Comparison of ENCODE assay signal across 23 cellular contexts in the genomic region with DNA sequence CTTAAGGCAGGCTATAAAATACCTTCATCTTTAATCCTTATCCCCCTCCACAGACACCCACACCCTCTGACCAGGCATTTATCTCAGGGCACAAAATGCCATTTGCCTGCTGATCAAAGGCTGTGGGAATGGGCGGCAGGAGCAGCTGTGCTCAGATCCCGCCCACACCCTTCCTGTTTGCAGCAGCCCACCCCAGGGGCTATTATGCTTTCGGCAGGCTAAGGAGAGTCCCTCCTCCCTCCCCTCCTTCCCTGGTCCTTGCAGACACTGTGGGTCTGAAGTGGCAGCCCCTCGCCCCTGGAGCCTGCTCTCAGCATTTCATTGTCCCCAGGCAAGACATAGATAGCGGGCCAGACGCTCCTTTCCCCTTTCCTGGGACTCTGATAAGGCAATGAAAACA.
A peak's percentile ranks its signal among the peaks of the same experiment; 100 is the strongest.
DNase-seq lines count a peak whose midpoint lies in the region; ATAC-seq and TF ChIP-seq lines count a peak whose summit lies in the region.
"Had no signal": no experiment of that assay in that cellular context is flagged by ENCODE, and none has a peak within 500 bp of the region (broad histone marks: within the 10 kb centered on the region; RNA-seq: fewer than 3 reads in every experiment).

No MANE protein-coding gene starts in this region.

- H3K27me3 ChIP-seq in BLaER1 treated with 17β-estradiol and CSF1 and Interleukin-3, amounts not matched to agents 10 nM and 100 nM = no peaks in the 10 kb centered on the region
- H3K27me3 ChIP-seq in endodermal cell (ENCODE audit: control insufficient read depth, insufficient read depth, low read length, poor library complexity, severe bottlenecking) = no peaks in the 10 kb centered on the region
- H3K27me3 ChIP-seq in upper lobe of right lung = peaks cover 12% of the 10 kb centered on the region
- H3K27me3 ChIP-seq in heart left ventricle = peaks cover 0 to 4% (median 0%) of the 10 kb centered on the region in 9 donors
- H3K27me3 ChIP-seq: body of pancreas, vagina had no signal

- H3K27me3 Mint-ChIP-seq in endodermal cell (ENCODE audit: insufficient read depth) (no peaks in the 10 kb centered on the region), nephron (ENCODE audit: low read depth) (peaks cover 8% of the 10 kb centered on the region), CD14-positive monocyte (ENCODE audit: low read depth in 3 of 3) (peaks cover 3 to 24% (median 14%) of the 10 kb centered on the region in 3 donors)

- H3K27ac Mint-ChIP-seq in endodermal cell = peak overlapping the region; percentile 65
- H3K27ac Mint-ChIP-seq in nephron = peak overlapping the region; percentile 23 to 71 (median 32)
- no peak overlapping the region for H3K27ac Mint-ChIP-seq in CD14-positive monocyte
- H3K27ac Mint-ChIP-seq: activated CD4-positive, alpha-beta memory T cell treated with anti-CD3 and anti-CD28 coated beads, Interleukin-2, amount 10 ng/mL, durations not matched to agents 7 days and 5 days; activated naive CD4-positive, alpha-beta T cell treated with anti-CD3 and anti-CD28 coated beads, Interleukin-2, amount 50 U/mL, for 24 hours; naive B cell had no signal

- peaks cover 7 to 17% (median 12%) of the 10 kb centered on the region in 10 experiments for H3K4me1 ChIP-seq in BLaER1 treated with 17β-estradiol and CSF1 and Interleukin-3, amounts not matched to agents 10 nM and 100 nM
- H3K4me1 ChIP-seq in endodermal cell (ENCODE audit: control insufficient read depth, insufficient read depth, low read length) (peaks cover 10% of the 10 kb centered on the region), upper lobe of right lung (no peaks in the 10 kb centered on the region), heart left ventricle (peaks cover 0 to 7% (median 0%) of the 10 kb centered on the region in 12 donors)
- H3K4me1 ChIP-seq: body of pancreas, vagina had no signal

- H3K9me3 Mint-ChIP-seq in endodermal cell = no peaks in the 10 kb centered on the region
- no peaks in the 10 kb centered on the region for H3K9me3 Mint-ChIP-seq in nephron
- H3K9me3 Mint-ChIP-seq in CD14-positive monocyte = peaks cover 0 to 1% (median 0%) of the 10 kb centered on the region in 7 donors
- H3K9me3 Mint-ChIP-seq: activated CD4-positive, alpha-beta memory T cell treated with anti-CD3 and anti-CD28 coated beads, Interleukin-2, amount 10 ng/mL, durations not matched to agents 7 days and 5 days; activated naive CD4-positive, alpha-beta T cell treated with anti-CD3 and anti-CD28 coated beads, Interleukin-2, amount 50 U/mL, for 24 hours; activated T-cell treated with anti-CD3 and anti-CD28 coated beads, Interleukin-2, amount 50 U/mL, for 4 hours; stimulated activated naive CD8-positive, alpha-beta T cell treated with anti-CD3 and anti-CD28 coated beads, Interleukin-15, amount 100 ng/mL, for 72 hours had no signal

- peak overlapping the region; percentile 22 for H3K4me3 Mint-ChIP-seq in endodermal cell
- peak overlapping the region; percentile 20 to 41 (median 33) for H3K4me3 Mint-ChIP-seq in nephron
- H3K4me3 Mint-ChIP-seq in CD14-positive monocyte = no peak overlapping the region
- H3K4me3 Mint-ChIP-seq: activated CD4-positive, alpha-beta memory T cell treated with anti-CD3 and anti-CD28 coated beads, Interleukin-2, amount 10 ng/mL, durations not matched to agents 7 days and 5 days; activated naive CD4-positive, alpha-beta T cell treated with anti-CD3 and anti-CD28 coated beads, Interleukin-2, amount 50 U/mL, for 24 hours; activated T-cell treated with anti-CD3 and anti-CD28 coated beads, Interleukin-2, amount 50 U/mL, for 4 hours; naive B cell; stimulated activated naive CD8-positive, alpha-beta T cell treated with anti-CD3 and anti-CD28 coated beads, Interleukin-15, amount 100 ng/mL, for 72 hours had no signal

- DNase-seq in NCI-H69 (lab: John Stamatoyannopoulos, UW) (peak; percentile 56), endodermal cell (peak; percentile 88), CD14-positive monocyte (ENCODE audit: low spot score) (no peak), upper lobe of right lung (no peak), heart left ventricle (no peak)
- DNase-seq: activated CD4-positive, alpha-beta memory T cell treated with anti-CD3 and anti-CD28 coated beads, Interleukin-2, amount 10 ng/mL, durations not matched to agents 7 days and 5 days; activated T-cell treated with anti-CD3 and anti-CD28 coated beads, Interleukin-2, amount 50 U/mL, for 4 hours; body of pancreas; dermis blood vessel endothelial cell; HCEC 1CT; MM.1S; naive B cell; NCI-H2029; NCI-H526; RPMI8226; stimulated activated naive CD8-positive, alpha-beta T cell treated with anti-CD3 and anti-CD28 coated beads, Interleukin-15, amount 100 ng/mL, for 72 hours; WERI-Rb-1 had no signal

- peak overlapping the region; percentile 51 to 84 (median 68) for H3K4me2 ChIP-seq in BLaER1 treated with 17β-estradiol and CSF1 and Interleukin-3, amounts not matched to agents 10 nM and 100 nM

- WGBS in endodermal cell (ENCODE audit: insufficient coverage in 1 of 2, insufficient read length in 1 of 2), 2 experiments = 7 to 9% methylated on average over 4 to 6 of the region's 6 CpGs
- WGBS in heart left ventricle, 4 donors = 45 to 58% (median 52%) methylated on average over 6 of the region's 6 CpGs

- H3K36me3 Mint-ChIP-seq in endodermal cell (ENCODE audit: low read depth) (no peaks in the 10 kb centered on the region), nephron (ENCODE audit: low read depth) (no peaks in the 10 kb centered on the region), CD14-positive monocyte (no peaks in the 10 kb centered on the region)
- H3K36me3 Mint-ChIP-seq: activated naive CD4-positive, alpha-beta T cell treated with anti-CD3 and anti-CD28 coated beads, Interleukin-2, amount 50 U/mL, for 24 hours; naive B cell had no signal

- intact Hi-C loops in CD14-positive monocyte (cut with micrococcal nuclease) (no loop called here), upper lobe of right lung (cut with DNase I) (no loop called here), heart left ventricle (cut with DNase I) (no loop called here)

- no peak for TF ChIP-seq CTCF in endodermal cell (conservative IDR thresholded peaks at IDR 0.05)
- no peak for TF ChIP-seq CTCF in nephron (IDR thresholded peaks at IDR 0.05; ENCODE audit: unreplicated experiment in 3 of 3)
- TF ChIP-seq CTCF in CD14-positive monocyte (IDR thresholded peaks at IDR 0.05) = no peak
- TF ChIP-seq CTCF in upper lobe of right lung (IDR thresholded peaks at IDR 0.05) = no peak
- TF ChIP-seq CTCF in heart left ventricle (IDR thresholded peaks at IDR 0.05) = no peak

- H3K4me1 Mint-ChIP-seq in endodermal cell (peaks cover 36% of the 10 kb centered on the region), nephron (peaks cover 31% of the 10 kb centered on the region), CD14-positive monocyte (no peaks in the 10 kb centered on the region)
- H3K4me1 Mint-ChIP-seq: activated CD4-positive, alpha-beta memory T cell treated with anti-CD3 and anti-CD28 coated beads, Interleukin-2, amount 10 ng/mL, durations not matched to agents 7 days and 5 days; activated naive CD4-positive, alpha-beta T cell treated with anti-CD3 and anti-CD28 coated beads, Interleukin-2, amount 50 U/mL, for 24 hours; naive B cell; stimulated activated naive CD8-positive, alpha-beta T cell treated with anti-CD3 and anti-CD28 coated beads, Interleukin-15, amount 100 ng/mL, for 72 hours had no signal

- no peaks in the 10 kb centered on the region for H4K20me1 ChIP-seq in BLaER1 treated with 17β-estradiol and CSF1 and Interleukin-3, amounts not matched to agents 10 nM and 100 nM

- no peak overlapping the region for H3K27ac ChIP-seq in BLaER1 treated with 17β-estradiol and CSF1 and Interleukin-3, amounts not matched to agents 10 nM and 100 nM
- H3K27ac ChIP-seq in endodermal cell (ENCODE audit: low read depth, low read length) (peak overlapping the region; percentile 4), upper lobe of right lung (no peak overlapping the region), heart left ventricle (no peak overlapping the region)
- H3K27ac ChIP-seq: body of pancreas, vagina, WERI-Rb-1 had no signal

- no peak overlapping the region for H3K4me3 ChIP-seq in BLaER1 treated with 17β-estradiol and CSF1 and Interleukin-3, amounts not matched to agents 10 nM and 100 nM
- peak overlapping the region; percentile 39 for H3K4me3 ChIP-seq in endodermal cell (ENCODE audit: low read length)
- no peak overlapping the region for H3K4me3 ChIP-seq in upper lobe of right lung
- no peak overlapping the region for H3K4me3 ChIP-seq in heart left ventricle
- H3K4me3 ChIP-seq: body of pancreas, vagina had no signal

- ATAC-seq in upper lobe of right lung = no peak
- ATAC-seq in heart left ventricle = no peak
- ATAC-seq in HG02973 (IDR thresholded peaks at IDR 0.05; ENCODE audit: unreplicated experiment) = no peak
- ATAC-seq: activated T-cell treated with anti-CD3 and anti-CD28 coated beads, Interleukin-2, amount 50 U/mL, for 4 hours; body of pancreas; HepG2; stimulated activated naive CD8-positive, alpha-beta T cell treated with anti-CD3 and anti-CD28 coated beads, Interleukin-15, amount 100 ng/mL, for 72 hours had no signal

- H3K9me3 ChIP-seq in BLaER1 treated with 17β-estradiol and CSF1 and Interleukin-3, amounts not matched to agents 10 nM and 100 nM (replicated peaks in 1 of 11) = peaks cover 0 to 1% (median 0%) of the 10 kb centered on the region in 11 experiments; a peak in 1 of 22 replicates
- H3K9me3 ChIP-seq in endodermal cell (ENCODE audit: control insufficient read depth, low read length) = no peaks in the 10 kb centered on the region
- no peaks in the 10 kb centered on the region for H3K9me3 ChIP-seq in upper lobe of right lung
- no peaks in the 10 kb centered on the region for H3K9me3 ChIP-seq in heart left ventricle
- H3K9me3 ChIP-seq: body of pancreas, vagina had no signal

- H3K9ac ChIP-seq in BLaER1 treated with 17β-estradiol and CSF1 and Interleukin-3, amounts not matched to agents 10 nM and 100 nM = peak overlapping the region in 1 of 11 experiments; percentile 20; a peak in 1 of 22 replicates
- H3K9ac ChIP-seq in endodermal cell (ENCODE audit: extremely low read depth, low read length, poor library complexity, severe bottlenecking) = no peak overlapping the region

- H3K36me3 ChIP-seq in BLaER1 treated with 17β-estradiol and CSF1 and Interleukin-3, amounts not matched to agents 10 nM and 100 nM = no peaks in the 10 kb centered on the region
- H3K36me3 ChIP-seq in endodermal cell (ENCODE audit: control insufficient read depth, insufficient read depth, low read length) (no peaks in the 10 kb centered on the region), upper lobe of right lung (no peaks in the 10 kb centered on the region), heart left ventricle (no peaks in the 10 kb centered on the region)
- H3K36me3 ChIP-seq: vagina, WERI-Rb-1 had no signal

- TF ChIP-seq POLR2A in heart left ventricle (IDR thresholded peaks at IDR 0.05) = no peak

Comparison
In these comparisons a context has a peak if more than half of its experiments do, and no peak if none do; other contexts are left out.
1. DNase-seq: peak in NCI-H69 (single experiment) and endodermal cell (single experiment); none in CD14-positive monocyte (single experiment), upper lobe of right lung (single experiment) and heart left ventricle (0 of 5).
2. H3K27ac Mint-ChIP-seq: peak in endodermal cell (single experiment) and nephron (3 of 3); none in CD14-positive monocyte (0 of 7).
3. H3K4me3 Mint-ChIP-seq: peak in endodermal cell (single experiment) and nephron (3 of 3); none in CD14-positive monocyte (0 of 2).